1 cellular context compared by ENCODE assay signal in genomic region chr2:196160966-196161365, GRCh38.
TF ChIP-seq lines count a peak whose summit lies in the region.

No MANE protein-coding gene starts in this region.

TF ChIP-seq in GM23338, 12 proteins besides CTCF, POLR2A, EP300 and RAD21 (continued from another document):
- no peak for TF ChIP-seq ZNF462 (CRISPR knock-in tag; IDR thresholded peaks at IDR 0.05)
- no peak for TF ChIP-seq REST (IDR thresholded peaks at IDR 0.05; ENCODE audit: unreplicated experiment)
